Comparison of ENCODE assay signal across 11 cellular contexts in the genomic region with DNA sequence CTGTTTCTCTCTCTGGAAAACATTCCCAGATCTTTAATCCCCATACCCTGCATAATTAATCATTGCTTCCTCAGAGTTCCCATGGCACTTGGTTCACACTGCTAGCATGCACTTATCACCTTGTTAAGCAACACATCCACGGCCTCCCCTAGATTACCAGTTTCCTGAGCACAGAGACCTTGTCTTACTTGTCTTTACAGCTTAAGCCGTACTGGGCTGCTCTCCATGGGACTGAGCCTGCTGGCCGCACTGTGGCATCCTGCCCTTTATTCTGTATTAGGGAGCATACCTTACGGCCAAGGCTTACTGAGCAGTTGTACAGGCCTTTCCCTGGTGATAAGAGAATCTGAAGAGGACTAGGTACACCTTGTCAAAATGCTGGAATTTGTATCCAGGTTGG.
A peak's percentile ranks its signal among the peaks of the same experiment; 100 is the strongest.
DNase-seq lines count a peak whose midpoint lies in the region; ATAC-seq and TF ChIP-seq lines count a peak whose summit lies in the region.
"Had no signal": no experiment of that assay in that cellular context is flagged by ENCODE, and none has a peak within 500 bp of the region (broad histone marks: within the 10 kb centered on the region; RNA-seq: fewer than 3 reads in every experiment).

No MANE protein-coding gene starts in this region.

- no peak overlapping the region for H3K9ac ChIP-seq in smooth muscle cell (ENCODE audit: low read depth)

- peaks cover 0 to 4% (median 2%) of the 10 kb centered on the region in 3 donors for H3K27me3 Mint-ChIP-seq in CD14-positive monocyte (ENCODE audit: low read depth in 3 of 3)

- intact Hi-C loops in breast epithelium (cut with DNase I; ENCODE audit: low total_unique reads) (no loop called here), CD14-positive monocyte (cut with micrococcal nuclease) (loop anchor here in 1 of 2 donors (10.0 kb wide), 1 partner anchor 187 kb away; a partner anchor contains a TSS)

- DNase-seq in NCI-H1092 (lab: John Stamatoyannopoulos, UW) (peak; percentile 27), breast epithelium (ENCODE audit: low spot score in 2 of 2) (peak in 1 of 2 donors; percentile 43), hepatocyte (ENCODE audit: low spot score) (peak; percentile 53), smooth muscle cell (lab: John Stamatoyannopoulos, UW; ENCODE audit: unreplicated experiment) (no peak), kidney tubule cell (ENCODE audit: low spot score) (no peak), CD14-positive monocyte (ENCODE audit: low spot score) (no peak), NCI-H748 treated with DMSO at 0.1 percent for 48 hours (lab: John Stamatoyannopoulos, UW) (no peak)
- DNase-seq: activated naive CD4-positive, alpha-beta T cell treated with anti-CD3 and anti-CD28 coated beads for 36 hours; DND-41; NCI-H526 treated with DMSO at 0.1 percent for 48 hours had no signal

- H3K27me3 ChIP-seq in breast epithelium (no peaks in the 10 kb centered on the region), hepatocyte (no peaks in the 10 kb centered on the region), smooth muscle cell (ENCODE audit: low read depth) (no peaks in the 10 kb centered on the region)

- H2AFZ ChIP-seq in hepatocyte (no peak overlapping the region), smooth muscle cell (ENCODE audit: low read depth) (no peak overlapping the region)

- H4K20me1 ChIP-seq in hepatocyte (ENCODE audit: insufficient read depth, poor library complexity, severe bottlenecking) (no peaks in the 10 kb centered on the region), smooth muscle cell (ENCODE audit: low read depth) (no peaks in the 10 kb centered on the region)

- peaks cover 61% of the 10 kb centered on the region for H3K4me1 Mint-ChIP-seq in CD14-positive monocyte

- H3K4me1 ChIP-seq in breast epithelium: peaks cover 0 to 15% of the 10 kb centered on the region in 2 donors
- peaks cover 34% of the 10 kb centered on the region for H3K4me1 ChIP-seq in hepatocyte (ENCODE audit: insufficient read depth)
- peaks cover 34% of the 10 kb centered on the region for H3K4me1 ChIP-seq in smooth muscle cell (ENCODE audit: low read depth)

- no peak overlapping the region for H3K4me3 Mint-ChIP-seq in CD14-positive monocyte
- H3K4me3 Mint-ChIP-seq: activated naive CD4-positive, alpha-beta T cell treated with anti-CD3 and anti-CD28 coated beads for 36 hours had no signal

- peak overlapping the region; percentile 82 to 84 for H3K27ac ChIP-seq in breast epithelium
- peak overlapping the region; percentile 77 for H3K27ac ChIP-seq in hepatocyte
- H3K27ac ChIP-seq in smooth muscle cell (ENCODE audit: low read depth): peak overlapping the region; percentile 90

- H3K9me3 Mint-ChIP-seq in CD14-positive monocyte: no peaks in the 10 kb centered on the region
- H3K9me3 Mint-ChIP-seq: activated naive CD4-positive, alpha-beta T cell treated with anti-CD3 and anti-CD28 coated beads for 36 hours had no signal

- no peak for ATAC-seq in HG02981 (IDR thresholded peaks at IDR 0.05; ENCODE audit: unreplicated experiment)

- H3K36me3 ChIP-seq in breast epithelium (no peaks in the 10 kb centered on the region), hepatocyte (replicated peaks; ENCODE audit: insufficient read depth, low read depth) (no peaks in the 10 kb centered on the region), smooth muscle cell (ENCODE audit: low read depth) (no peaks in the 10 kb centered on the region)

- peaks cover 27% of the 10 kb centered on the region for H3F3A ChIP-seq in smooth muscle cell (ENCODE audit: low read depth)

- 52% methylated on average over 4 of the region's 4 CpGs for WGBS in hepatocyte (ENCODE audit: low lambda C conversion rate, missing lambda C conversion rate)
- WGBS in smooth muscle cell (ENCODE audit: low lambda C conversion rate): 16% methylated on average over 4 of the region's 4 CpGs

- no peak for TF ChIP-seq POLR2A in breast epithelium (IDR thresholded peaks at IDR 0.05)

- no peaks in the 10 kb centered on the region for H3K9me3 ChIP-seq in breast epithelium
- H3K9me3 ChIP-seq in hepatocyte (ENCODE audit: low read depth): no peaks in the 10 kb centered on the region
- H3K9me3 ChIP-seq in smooth muscle cell (replicated peaks; ENCODE audit: low read depth): no peaks in the 10 kb centered on the region

- no peak for TF ChIP-seq CTCF in breast epithelium (IDR thresholded peaks at IDR 0.05)
- no peak for TF ChIP-seq CTCF in hepatocyte (IDR thresholded peaks at IDR 0.05; ENCODE audit: poor library complexity)
- TF ChIP-seq CTCF in smooth muscle cell (IDR thresholded peaks at IDR 0.05; ENCODE audit: borderline replicate concordance, insufficient read depth, poor library complexity, severe bottlenecking): no peak
- TF ChIP-seq CTCF in CD14-positive monocyte (IDR thresholded peaks at IDR 0.05): no peak

- peak overlapping the region in 2 of 7 donors; percentile 47 to 54 for H3K27ac Mint-ChIP-seq in CD14-positive monocyte
- H3K27ac Mint-ChIP-seq: activated naive CD4-positive, alpha-beta T cell treated with anti-CD3 and anti-CD28 coated beads for 36 hours had no signal

- H3K36me3 Mint-ChIP-seq in CD14-positive monocyte: no peaks in the 10 kb centered on the region

- H3K4me3 ChIP-seq in breast epithelium: no peak overlapping the region
- no peak overlapping the region for H3K4me3 ChIP-seq in hepatocyte
- no peak overlapping the region for H3K4me3 ChIP-seq in smooth muscle cell

- H3K79me2 ChIP-seq in hepatocyte (no peaks in the 10 kb centered on the region), smooth muscle cell (ENCODE audit: low read depth) (no peaks in the 10 kb centered on the region)

- H3K9me2 ChIP-seq in hepatocyte (replicated peaks; ENCODE audit: insufficient read depth): no peaks in the 10 kb centered on the region

- H3K4me2 ChIP-seq in hepatocyte: no peak overlapping the region
- peak overlapping the region; percentile 82 for H3K4me2 ChIP-seq in smooth muscle cell

Comparison
In these comparisons a context has a peak if more than half of its experiments do, and no peak if none do; other contexts are left out.
1. DNase-seq: peak in NCI-H1092 (single experiment) and hepatocyte (single experiment); none in smooth muscle cell (single experiment), kidney tubule cell (single experiment), CD14-positive monocyte (single experiment) and NCI-H748 treated with DMSO at 0.1 percent for 48 hours (single experiment).
2. Peak in every context shown above with its lines, with median percentiles within 50 percentile points of each other: H3K27ac ChIP-seq.